ENCODE assay signal across 1 cellular context in the genomic region with DNA sequence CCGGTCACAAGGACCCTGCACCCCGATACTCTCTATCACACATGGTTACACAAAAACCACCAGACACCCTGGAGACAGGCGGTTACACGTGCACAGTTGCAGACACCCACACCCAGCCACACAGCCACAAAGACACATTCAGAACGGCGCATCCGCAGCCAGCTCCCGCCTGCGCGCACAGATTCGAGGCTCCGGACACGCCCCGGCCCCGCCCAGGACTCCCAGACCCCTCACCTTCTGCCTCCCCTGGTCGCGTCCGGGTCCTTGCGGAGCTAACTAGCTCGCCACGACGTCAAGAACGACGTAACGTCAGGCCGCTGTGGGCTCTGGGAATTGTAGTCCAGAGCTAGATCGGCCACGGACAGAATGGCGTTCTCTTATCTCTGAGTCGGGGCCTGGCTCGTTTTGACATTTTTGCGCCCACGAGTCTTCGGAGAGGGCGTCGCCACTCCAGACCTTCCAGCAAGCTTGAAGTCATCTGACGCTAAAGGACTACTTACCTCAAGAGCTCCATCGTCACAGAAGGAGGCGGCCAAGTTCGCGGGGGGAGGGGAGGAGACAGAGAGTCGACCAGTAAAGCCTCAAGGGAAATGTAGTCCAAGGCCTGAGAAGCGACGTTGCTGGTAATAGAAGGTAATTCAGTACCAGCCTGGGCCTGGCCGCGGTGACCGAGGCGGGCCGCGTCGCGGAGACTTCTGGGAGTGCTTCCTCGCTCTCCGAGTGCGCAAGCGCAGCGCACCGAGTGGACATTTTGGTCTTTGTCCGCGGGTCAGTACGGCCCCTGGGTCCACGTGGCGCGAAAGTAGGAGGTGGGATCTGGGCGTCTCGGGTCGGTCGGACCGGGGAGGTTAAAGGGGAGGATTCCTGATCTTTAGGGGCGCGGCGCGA.
A peak's percentile ranks its signal among the peaks of the same experiment; 100 is the strongest.
TF ChIP-seq lines count a peak whose summit lies in the region.

A gene (plus strand): TSS at position 719 of the 888 bp plus-strand sequence. CDS start 21,335 bp downstream, outside the sequence.
A gene (minus strand): TSS at position 278 of the 888 bp plus-strand sequence. CDS start 12,680 bp downstream, outside the sequence.

TF ChIP-seq in K562, 482 proteins besides CTCF, POLR2A, EP300 and RAD21 (continued from another document and continues in another):
- TF ChIP-seq, protein P1, sequence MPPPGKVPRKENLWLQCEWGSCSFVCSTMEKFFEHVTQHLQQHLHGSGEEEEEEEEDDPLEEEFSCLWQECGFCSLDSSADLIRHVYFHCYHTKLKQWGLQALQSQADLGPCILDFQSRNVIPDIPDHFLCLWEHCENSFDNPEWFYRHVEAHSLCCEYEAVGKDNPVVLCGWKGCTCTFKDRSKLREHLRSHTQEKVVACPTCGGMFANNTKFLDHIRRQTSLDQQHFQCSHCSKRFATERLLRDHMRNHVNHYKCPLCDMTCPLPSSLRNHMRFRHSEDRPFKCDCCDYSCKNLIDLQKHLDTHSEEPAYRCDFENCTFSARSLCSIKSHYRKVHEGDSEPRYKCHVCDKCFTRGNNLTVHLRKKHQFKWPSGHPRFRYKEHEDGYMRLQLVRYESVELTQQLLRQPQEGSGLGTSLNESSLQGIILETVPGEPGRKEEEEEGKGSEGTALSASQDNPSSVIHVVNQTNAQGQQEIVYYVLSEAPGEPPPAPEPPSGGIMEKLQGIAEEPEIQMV (tag; conservative IDR thresholded peaks at IDR 0.05; ENCODE audit: low read depth), result no peak
- TF ChIP-seq MYBL2 (IDR thresholded peaks at IDR 0.05; ENCODE audit: low read depth) (no peak), MYBL2 (CRISPR knock-in tag; IDR thresholded peaks at IDR 0.05; ENCODE audit: borderline replicate concordance) (no peak), THRAP3 (IDR thresholded peaks at IDR 0.05; ENCODE audit: borderline replicate concordance) (no peak), MAZ (CRISPR knock-in tag; conservative IDR thresholded peaks at IDR 0.05 in 1 of 2, IDR thresholded peaks at IDR 0.05 in 1 of 2) (peak; percentile 66 to 67; a peak in 3 of 4 replicates), RBFOX2 (IDR thresholded peaks at IDR 0.05; ENCODE audit: low read depth, low read length) (peak; percentile 97), RBBP5 (IDR thresholded peaks at IDR 0.05; ENCODE audit: borderline replicate concordance, insufficient read depth, low read length, poor library complexity, severe bottlenecking) (peak; percentile 58), ARID1B (IDR thresholded peaks at IDR 0.05) (no peak; the same call in 1 of the 2 replicates), ETV5 (CRISPR knock-in tag; IDR thresholded peaks at IDR 0.05; ENCODE audit: low read depth) (no peak), NCOA2 (IDR thresholded peaks at IDR 0.05; ENCODE audit: partially characterized antibody in 2 of 2) (no peak), NR4A1 (CRISPR knock-in tag; IDR thresholded peaks at IDR 0.05) (no peak), NR4A1 (tag; IDR thresholded peaks at IDR 0.05) (no peak), MTF1 (CRISPR knock-in tag; IDR thresholded peaks at IDR 0.05; ENCODE audit: borderline replicate concordance) (no peak), ETV1 (tag; conservative IDR thresholded peaks at IDR 0.05; ENCODE audit: low read depth) (no peak), RBM39 (optimal IDR thresholded peaks at IDR 0.05; ENCODE audit: low read depth, low read length) (no peak), NUFIP1 (IDR thresholded peaks at IDR 0.05; ENCODE audit: partially characterized antibody) (no peak), SIN3B (IDR thresholded peaks at IDR 0.05; ENCODE audit: low read depth) (0 out of 2 replicates have a peak, but pooled peaks have one; percentile 15), ZNF445 (CRISPR knock-in tag; IDR thresholded peaks at IDR 0.05; ENCODE audit: low read depth) (no peak), HDAC1 (IDR thresholded peaks at IDR 0.05) (peak in 1 of 2 experiments; percentile 98; a peak in 2 of 4 replicates), BCL6 (CRISPR knock-in tag; IDR thresholded peaks at IDR 0.05) (no peak)
- TF ChIP-seq, protein P2, sequence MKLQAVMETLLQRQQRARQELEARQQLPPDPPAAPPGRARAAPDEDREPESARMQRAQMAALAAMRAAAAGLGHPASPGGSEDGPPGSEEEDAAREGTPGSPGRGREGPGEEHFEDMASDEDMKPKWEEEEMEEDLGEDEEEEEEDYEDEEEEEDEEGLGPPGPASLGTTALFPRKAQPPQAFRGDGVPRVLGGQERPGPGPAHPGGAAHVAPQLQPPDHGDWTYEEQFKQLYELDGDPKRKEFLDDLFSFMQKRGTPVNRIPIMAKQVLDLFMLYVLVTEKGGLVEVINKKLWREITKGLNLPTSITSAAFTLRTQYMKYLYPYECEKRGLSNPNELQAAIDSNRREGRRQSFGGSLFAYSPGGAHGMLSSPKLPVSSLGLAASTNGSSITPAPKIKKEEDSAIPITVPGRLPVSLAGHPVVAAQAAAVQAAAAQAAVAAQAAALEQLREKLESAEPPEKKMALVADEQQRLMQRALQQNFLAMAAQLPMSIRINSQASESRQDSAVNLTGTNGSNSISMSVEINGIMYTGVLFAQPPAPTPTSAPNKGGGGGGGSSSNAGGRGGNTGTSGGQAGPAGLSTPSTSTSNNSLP (IDR thresholded peaks at IDR 0.05; ENCODE audit: borderline replicate concordance, low read depth, low read length), result no peak
- TF ChIP-seq, protein P3, sequence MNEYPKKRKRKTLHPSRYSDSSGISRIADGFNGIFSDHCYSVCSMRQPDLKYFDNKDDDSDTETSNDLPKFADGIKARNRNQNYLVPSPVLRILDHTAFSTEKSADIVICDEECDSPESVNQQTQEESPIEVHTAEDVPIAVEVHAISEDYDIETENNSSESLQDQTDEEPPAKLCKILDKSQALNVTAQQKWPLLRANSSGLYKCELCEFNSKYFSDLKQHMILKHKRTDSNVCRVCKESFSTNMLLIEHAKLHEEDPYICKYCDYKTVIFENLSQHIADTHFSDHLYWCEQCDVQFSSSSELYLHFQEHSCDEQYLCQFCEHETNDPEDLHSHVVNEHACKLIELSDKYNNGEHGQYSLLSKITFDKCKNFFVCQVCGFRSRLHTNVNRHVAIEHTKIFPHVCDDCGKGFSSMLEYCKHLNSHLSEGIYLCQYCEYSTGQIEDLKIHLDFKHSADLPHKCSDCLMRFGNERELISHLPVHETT (CRISPR knock-in tag; conservative IDR thresholded peaks at IDR 0.05 in 1 of 2, IDR thresholded peaks at IDR 0.05 in 1 of 2), result peak in 1 of 2 experiments; percentile 29; a peak in 2 of 4 replicates
- TF ChIP-seq, protein P4, sequence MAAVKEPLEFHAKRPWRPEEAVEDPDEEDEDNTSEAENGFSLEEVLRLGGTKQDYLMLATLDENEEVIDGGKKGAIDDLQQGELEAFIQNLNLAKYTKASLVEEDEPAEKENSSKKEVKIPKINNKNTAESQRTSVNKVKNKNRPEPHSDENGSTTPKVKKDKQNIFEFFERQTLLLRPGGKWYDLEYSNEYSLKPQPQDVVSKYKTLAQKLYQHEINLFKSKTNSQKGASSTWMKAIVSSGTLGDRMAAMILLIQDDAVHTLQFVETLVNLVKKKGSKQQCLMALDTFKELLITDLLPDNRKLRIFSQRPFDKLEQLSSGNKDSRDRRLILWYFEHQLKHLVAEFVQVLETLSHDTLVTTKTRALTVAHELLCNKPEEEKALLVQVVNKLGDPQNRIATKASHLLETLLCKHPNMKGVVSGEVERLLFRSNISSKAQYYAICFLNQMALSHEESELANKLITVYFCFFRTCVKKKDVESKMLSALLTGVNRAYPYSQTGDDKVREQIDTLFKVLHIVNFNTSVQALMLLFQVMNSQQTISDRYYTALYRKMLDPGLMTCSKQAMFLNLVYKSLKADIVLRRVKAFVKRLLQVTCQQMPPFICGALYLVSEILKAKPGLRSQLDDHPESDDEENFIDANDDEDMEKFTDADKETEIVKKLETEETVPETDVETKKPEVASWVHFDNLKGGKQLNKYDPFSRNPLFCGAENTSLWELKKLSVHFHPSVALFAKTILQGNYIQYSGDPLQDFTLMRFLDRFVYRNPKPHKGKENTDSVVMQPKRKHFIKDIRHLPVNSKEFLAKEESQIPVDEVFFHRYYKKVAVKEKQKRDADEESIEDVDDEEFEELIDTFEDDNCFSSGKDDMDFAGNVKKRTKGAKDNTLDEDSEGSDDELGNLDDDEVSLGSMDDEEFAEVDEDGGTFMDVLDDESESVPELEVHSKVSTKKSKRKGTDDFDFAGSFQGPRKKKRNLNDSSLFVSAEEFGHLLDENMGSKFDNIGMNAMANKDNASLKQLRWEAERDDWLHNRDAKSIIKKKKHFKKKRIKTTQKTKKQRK (IDR thresholded peaks at IDR 0.05; ENCODE audit: borderline replicate concordance, low read depth, low read length), result no peak
- TF ChIP-seq, protein P5, sequence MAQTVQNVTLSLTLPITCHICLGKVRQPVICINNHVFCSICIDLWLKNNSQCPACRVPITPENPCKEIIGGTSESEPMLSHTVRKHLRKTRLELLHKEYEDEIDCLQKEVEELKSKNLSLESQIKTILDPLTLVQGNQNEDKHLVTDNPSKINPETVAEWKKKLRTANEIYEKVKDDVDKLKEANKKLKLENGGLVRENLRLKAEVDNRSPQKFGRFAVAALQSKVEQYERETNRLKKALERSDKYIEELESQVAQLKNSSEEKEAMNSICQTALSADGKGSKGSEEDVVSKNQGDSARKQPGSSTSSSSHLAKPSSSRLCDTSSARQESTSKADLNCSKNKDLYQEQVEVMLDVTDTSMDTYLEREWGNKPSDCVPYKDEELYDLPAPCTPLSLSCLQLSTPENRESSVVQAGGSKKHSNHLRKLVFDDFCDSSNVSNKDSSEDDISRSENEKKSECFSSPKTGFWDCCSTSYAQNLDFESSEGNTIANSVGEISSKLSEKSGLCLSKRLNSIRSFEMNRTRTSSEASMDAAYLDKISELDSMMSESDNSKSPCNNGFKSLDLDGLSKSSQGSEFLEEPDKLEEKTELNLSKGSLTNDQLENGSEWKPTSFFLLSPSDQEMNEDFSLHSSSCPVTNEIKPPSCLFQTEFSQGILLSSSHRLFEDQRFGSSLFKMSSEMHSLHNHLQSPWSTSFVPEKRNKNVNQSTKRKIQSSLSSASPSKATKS (CRISPR knock-in tag; IDR thresholded peaks at IDR 0.05), result no peak
- TF ChIP-seq, protein P6, sequence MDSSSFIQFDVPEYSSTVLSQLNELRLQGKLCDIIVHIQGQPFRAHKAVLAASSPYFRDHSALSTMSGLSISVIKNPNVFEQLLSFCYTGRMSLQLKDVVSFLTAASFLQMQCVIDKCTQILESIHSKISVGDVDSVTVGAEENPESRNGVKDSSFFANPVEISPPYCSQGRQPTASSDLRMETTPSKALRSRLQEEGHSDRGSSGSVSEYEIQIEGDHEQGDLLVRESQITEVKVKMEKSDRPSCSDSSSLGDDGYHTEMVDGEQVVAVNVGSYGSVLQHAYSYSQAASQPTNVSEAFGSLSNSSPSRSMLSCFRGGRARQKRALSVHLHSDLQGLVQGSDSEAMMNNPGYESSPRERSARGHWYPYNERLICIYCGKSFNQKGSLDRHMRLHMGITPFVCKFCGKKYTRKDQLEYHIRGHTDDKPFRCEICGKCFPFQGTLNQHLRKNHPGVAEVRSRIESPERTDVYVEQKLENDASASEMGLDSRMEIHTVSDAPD (CRISPR knock-in tag; IDR thresholded peaks at IDR 0.05), result no peak
- TF ChIP-seq, protein P7, sequence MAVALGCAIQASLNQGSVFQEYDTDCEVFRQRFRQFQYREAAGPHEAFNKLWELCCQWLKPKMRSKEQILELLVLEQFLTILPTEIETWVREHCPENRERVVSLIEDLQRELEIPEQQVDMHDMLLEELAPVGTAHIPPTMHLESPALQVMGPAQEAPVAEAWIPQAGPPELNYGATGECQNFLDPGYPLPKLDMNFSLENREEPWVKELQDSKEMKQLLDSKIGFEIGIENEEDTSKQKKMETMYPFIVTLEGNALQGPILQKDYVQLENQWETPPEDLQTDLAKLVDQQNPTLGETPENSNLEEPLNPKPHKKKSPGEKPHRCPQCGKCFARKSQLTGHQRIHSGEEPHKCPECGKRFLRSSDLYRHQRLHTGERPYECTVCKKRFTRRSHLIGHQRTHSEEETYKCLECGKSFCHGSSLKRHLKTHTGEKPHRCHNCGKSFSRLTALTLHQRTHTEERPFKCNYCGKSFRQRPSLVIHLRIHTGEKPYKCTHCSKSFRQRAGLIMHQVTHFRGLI (CRISPR knock-in tag; IDR thresholded peaks at IDR 0.05), result no peak
- TF ChIP-seq, protein P8, sequence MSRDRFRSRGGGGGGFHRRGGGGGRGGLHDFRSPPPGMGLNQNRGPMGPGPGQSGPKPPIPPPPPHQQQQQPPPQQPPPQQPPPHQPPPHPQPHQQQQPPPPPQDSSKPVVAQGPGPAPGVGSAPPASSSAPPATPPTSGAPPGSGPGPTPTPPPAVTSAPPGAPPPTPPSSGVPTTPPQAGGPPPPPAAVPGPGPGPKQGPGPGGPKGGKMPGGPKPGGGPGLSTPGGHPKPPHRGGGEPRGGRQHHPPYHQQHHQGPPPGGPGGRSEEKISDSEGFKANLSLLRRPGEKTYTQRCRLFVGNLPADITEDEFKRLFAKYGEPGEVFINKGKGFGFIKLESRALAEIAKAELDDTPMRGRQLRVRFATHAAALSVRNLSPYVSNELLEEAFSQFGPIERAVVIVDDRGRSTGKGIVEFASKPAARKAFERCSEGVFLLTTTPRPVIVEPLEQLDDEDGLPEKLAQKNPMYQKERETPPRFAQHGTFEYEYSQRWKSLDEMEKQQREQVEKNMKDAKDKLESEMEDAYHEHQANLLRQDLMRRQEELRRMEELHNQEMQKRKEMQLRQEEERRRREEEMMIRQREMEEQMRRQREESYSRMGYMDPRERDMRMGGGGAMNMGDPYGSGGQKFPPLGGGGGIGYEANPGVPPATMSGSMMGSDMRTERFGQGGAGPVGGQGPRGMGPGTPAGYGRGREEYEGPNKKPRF (IDR thresholded peaks at IDR 0.05; ENCODE audit: low read depth, low read length), result no peak
- TF ChIP-seq, protein P9, sequence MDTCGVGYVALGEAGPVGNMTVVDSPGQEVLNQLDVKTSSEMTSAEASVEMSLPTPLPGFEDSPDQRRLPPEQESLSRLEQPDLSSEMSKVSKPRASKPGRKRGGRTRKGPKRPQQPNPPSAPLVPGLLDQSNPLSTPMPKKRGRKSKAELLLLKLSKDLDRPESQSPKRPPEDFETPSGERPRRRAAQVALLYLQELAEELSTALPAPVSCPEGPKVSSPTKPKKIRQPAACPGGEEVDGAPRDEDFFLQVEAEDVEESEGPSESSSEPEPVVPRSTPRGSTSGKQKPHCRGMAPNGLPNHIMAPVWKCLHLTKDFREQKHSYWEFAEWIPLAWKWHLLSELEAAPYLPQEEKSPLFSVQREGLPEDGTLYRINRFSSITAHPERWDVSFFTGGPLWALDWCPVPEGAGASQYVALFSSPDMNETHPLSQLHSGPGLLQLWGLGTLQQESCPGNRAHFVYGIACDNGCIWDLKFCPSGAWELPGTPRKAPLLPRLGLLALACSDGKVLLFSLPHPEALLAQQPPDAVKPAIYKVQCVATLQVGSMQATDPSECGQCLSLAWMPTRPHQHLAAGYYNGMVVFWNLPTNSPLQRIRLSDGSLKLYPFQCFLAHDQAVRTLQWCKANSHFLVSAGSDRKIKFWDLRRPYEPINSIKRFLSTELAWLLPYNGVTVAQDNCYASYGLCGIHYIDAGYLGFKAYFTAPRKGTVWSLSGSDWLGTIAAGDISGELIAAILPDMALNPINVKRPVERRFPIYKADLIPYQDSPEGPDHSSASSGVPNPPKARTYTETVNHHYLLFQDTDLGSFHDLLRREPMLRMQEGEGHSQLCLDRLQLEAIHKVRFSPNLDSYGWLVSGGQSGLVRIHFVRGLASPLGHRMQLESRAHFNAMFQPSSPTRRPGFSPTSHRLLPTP (IDR thresholded peaks at IDR 0.05; ENCODE audit: borderline replicate concordance, extremely low read depth, insufficient read length), result no peak
